In genomic region chr16:10429299-10429969, GRCh38 we compare ENCODE assay signal across 7 cellular contexts. TPM values are rescaled to one million over a fixed set of nuclear protein-coding genes. Genes with fewer than 3 reads are reported as not detected.
DNase-seq lines count a peak whose midpoint lies in the region; ATAC-seq, FAIRE-seq and TF ChIP-seq lines count a peak whose summit lies in the region.
"Not testable (repeated sequence)": the region's sequence is repeated elsewhere in the genome, so short reads cannot be mapped to it uniquely, and the experiment has no call there.

No MANE protein-coding gene starts in this region.

- not testable (repeated sequence) for H3K4me3 Mint-ChIP-seq in WTC11, type B pancreatic cell

- not testable (repeated sequence) for H3K9ac ChIP-seq in HCT116 (ENCODE audit: low read length)

- not testable (repeated sequence) for H3K4me3 ChIP-seq in HCT116 (replicated peaks in 1 of 2; ENCODE audit: low read depth in 1 of 2, low read length in 2 of 2); PC-9

- not testable (repeated sequence) for TF ChIP-seq CTCF in HCT116 (IDR thresholded peaks at IDR 0.05 in 2 of 3, conservative IDR thresholded peaks at IDR 0.05 in 1 of 3; ENCODE audit: borderline replicate concordance in 1 of 3, insufficient read depth in 1 of 3, low read depth in 2 of 3, low read length in 2 of 3); PC-9 (conservative IDR thresholded peaks at IDR 0.05); WTC11 (IDR thresholded peaks at IDR 0.05); type B pancreatic cell (conservative IDR thresholded peaks at IDR 0.05)

- H3K4me2 ChIP-seq in HCT116 (ENCODE audit: low read length) = not testable (repeated sequence)
- 0 out of 2 replicates have a peak overlapping the region, but pooled peaks have one; percentile 31 for H3K4me2 ChIP-seq in PC-9

- not testable (repeated sequence) for H3K9me2 ChIP-seq in HCT116 (ENCODE audit: insufficient read depth); PC-9 (ENCODE audit: insufficient read depth)

- H3K27ac ChIP-seq in HCT116 (ENCODE audit: low read depth, low read length) (peak overlapping the region; percentile 2; the same call in 1 of the 2 replicates), PC-9 (peak overlapping the region; percentile 37; the same call in 1 of the 2 replicates)

- H3K36me3 Mint-ChIP-seq in WTC11 = peaks cover 35% of the 10 kb centered on the region
- H3K36me3 Mint-ChIP-seq in type B pancreatic cell = peaks cover 16% of the 10 kb centered on the region

- H3K4me1 ChIP-seq in HCT116 (ENCODE audit: control insufficient read depth in 1 of 2, insufficient read depth in 2 of 2, low read length in 2 of 2) = peaks cover 0 to 10% of the 10 kb centered on the region in 2 experiments; a peak in 2 of 4 replicates
- H3K4me1 ChIP-seq in PC-9 (replicated peaks; ENCODE audit: insufficient read depth) = not testable (repeated sequence)

- not testable (repeated sequence) for H3K9me3 ChIP-seq in HCT116 (ENCODE audit: control insufficient read depth in 1 of 2, insufficient read depth in 1 of 2, low read depth in 1 of 2, low read length in 2 of 2); PC-9 (ENCODE audit: insufficient read depth, low read depth)

- TF ChIP-seq RAD21 in HCT116 (IDR thresholded peaks at IDR 0.05; ENCODE audit: low read depth) = not testable (repeated sequence)

- BruUV-seq in HCT116 (replicated peaks; lab: Mats Ljungman, UMichigan); PC-9 (replicated peaks; lab: Mats Ljungman, UMichigan): not testable (repeated sequence)

- not testable (repeated sequence) for TF ChIP-seq POLR2A in HCT116 (IDR thresholded peaks at IDR 0.05; ENCODE audit: borderline replicate concordance, extremely low read depth, insufficient read depth, insufficient read length)

- peak; percentile 95 for FAIRE-seq in colon (lab: Jason Lieb, UNC)

- not testable (repeated sequence) for ATAC-seq in HCT116, WTC11
- ATAC-seq in esophagus mucosa = peak; percentile 37

- H3F3A ChIP-seq in PC-9 (ENCODE audit: insufficient read depth, low read depth) = not testable (repeated sequence)

- H3K36me3 ChIP-seq in HCT116 (ENCODE audit: control insufficient read depth in 1 of 2, insufficient read depth in 2 of 2, low read length in 2 of 2); PC-9 (ENCODE audit: low read depth): not testable (repeated sequence)

- not testable (repeated sequence) for H2AFZ ChIP-seq in HCT116 (ENCODE audit: low read depth, low read length, poor library complexity, severe bottlenecking); PC-9

- intact Hi-C loops in HCT116 (cut with micrococcal nuclease); PC-9 (cut with micrococcal nuclease; ENCODE audit: unreplicated experiment): not testable (repeated sequence)

- H3K79me2 ChIP-seq in HCT116 (ENCODE audit: insufficient read depth, low read length); PC-9 (ENCODE audit: low read depth): not testable (repeated sequence)

- not testable (repeated sequence) for H3K4me1 Mint-ChIP-seq in WTC11; type B pancreatic cell (ENCODE audit: unreplicated experiment)

- H3K27me3 Mint-ChIP-seq in WTC11 (ENCODE audit: low read depth); type B pancreatic cell: not testable (repeated sequence)

- H4K20me1 ChIP-seq in HCT116 (ENCODE audit: insufficient read depth); PC-9 (ENCODE audit: insufficient read depth): not testable (repeated sequence)

- not testable (repeated sequence) for H3K27me3 ChIP-seq in HCT116 (ENCODE audit: insufficient read depth, low read length); PC-9 (ENCODE audit: insufficient read depth, low read depth)

- RAD21 ChIA-PET in HCT116 (lab: Charles Lee; ENCODE audit: low non-redundant PET in 1 of 2, low total read pairs in 2 of 2, uncharacterized antibody in 2 of 2, unreplicated experiment in 2 of 2) = not testable (repeated sequence)

- H3K27ac Mint-ChIP-seq in WTC11 = not testable (repeated sequence)
- H3K27ac Mint-ChIP-seq in type B pancreatic cell = peak overlapping the region; percentile 65

- DNase-seq in HCT116 (ENCODE audit: low read depth, low spot score); PC-9; WTC11 (ENCODE audit: low spot score); type B pancreatic cell (ENCODE audit: extremely low spot score, unreplicated experiment): not testable (repeated sequence)
- DNase-seq in kidney tubule cell (ENCODE audit: low spot score) = peak; percentile 37

- POLR2A ChIA-PET in HCT116 (lab: Charles Lee); PC-9 (lab: Charles Lee; ENCODE audit: unreplicated experiment); WTC11 (lab: Charles Lee): not testable (repeated sequence)

- CTCF ChIA-PET in HCT116 (lab: Charles Lee); PC-9 (lab: Charles Lee); WTC11 (lab: Charles Lee): not testable (repeated sequence)

- H3K9me3 Mint-ChIP-seq in WTC11, type B pancreatic cell: not testable (repeated sequence)

TF ChIP-seq in WTC11, 78 proteins besides CTCF, POLR2A, EP300 and RAD21:
- peak; percentile 100 for TF ChIP-seq HMGA2 (CRISPR knock-in tag; IDR thresholded peaks at IDR 0.05)

RNA-seq across cellular contexts. Expression of gene ATF7IP2, which starts 43.6 kb away (rescaled TPM):
- 7.4 TPM for total RNA-seq in HCT116 (2021; ENCODE audit: unreplicated experiment)
- 5.9 and 7.6 TPM in 2 replicates for polyA plus RNA-seq in HCT116 (2012)
- not detected in 2 replicates for total RNA-seq in PC-9 (2021)
- 20.3 to 24.2 TPM (median 22.8 TPM) in 3 replicates for total RNA-seq in WTC11 (2021)
- total RNA-seq in esophagus mucosa = 7.1 TPM
- 15.5 and 27.5 TPM in 2 replicates for total RNA-seq in type B pancreatic cell (ENCODE audit: low replicate concordance)
